In genomic region chr6:43667245-43668150, GRCh38 we compare ENCODE assay signal across 8 cellular contexts. TPM values are rescaled to one million over a fixed set of nuclear protein-coding genes. Genes with fewer than 3 reads are reported as not detected.
DNase-seq lines count a peak whose midpoint lies in the region; ATAC-seq and TF ChIP-seq lines count a peak whose summit lies in the region.

No MANE protein-coding gene starts in this region.

- POLR2A ChIA-PET in activated CD4-positive, alpha-beta memory T cell treated with anti-CD3 and anti-CD28 coated beads, Interleukin-2, amount 10 ng/mL, durations not matched to agents 7 days and 5 days (lab: Charles Lee): interaction anchor here (0.6 to 1.4 kb wide), 5 partner anchors 31 to 412 kb away, joined by 3 to 9 read pairs (median 3); partner anchors contain the start of gene GTPBP2

- H3K4me3 Mint-ChIP-seq in activated CD4-positive, alpha-beta memory T cell treated with anti-CD3 and anti-CD28 coated beads, Interleukin-2, amount 10 ng/mL, durations not matched to agents 7 days and 5 days: no peak overlapping the region

- peak overlapping the region; percentile 26 for H3K27ac ChIP-seq in ectodermal cell (ENCODE audit: insufficient read depth, low read depth, low read length, poor library complexity, severe bottlenecking)
- no peak overlapping the region for H3K27ac ChIP-seq in lung (ENCODE audit: low read depth in 1 of 2, low read length in 1 of 2)

- ATAC-seq in lung (ENCODE audit: insufficient read depth, low FRiP score): peak; percentile 68
- ATAC-seq in GM21619 (IDR thresholded peaks at IDR 0.05; ENCODE audit: unreplicated experiment): no peak

- CTCF ChIA-PET in activated CD4-positive, alpha-beta memory T cell treated with anti-CD3 and anti-CD28 coated beads, Interleukin-2, amount 10 ng/mL, durations not matched to agents 7 days and 5 days (lab: Charles Lee): interaction anchor here (0.8 to 3.7 kb wide), 23 partner anchors 10 to 411 kb away, joined by 3 to 22 read pairs (median 4); partner anchors contain the start of genes GTPBP2, MAD2L1BP, MRPS18A and VEGFA

- peak; percentile 94 for TF ChIP-seq CTCF in lung (IDR thresholded peaks at IDR 0.05; ENCODE audit: control extremely low read depth, extremely low read depth)

- H3K9me3 Mint-ChIP-seq in activated CD4-positive, alpha-beta memory T cell treated with anti-CD3 and anti-CD28 coated beads, Interleukin-2, amount 10 ng/mL, durations not matched to agents 7 days and 5 days: no peaks in the 10 kb centered on the region

- H3K27me3 ChIP-seq in ectodermal cell (ENCODE audit: control insufficient read depth, insufficient read depth, low read length, poor library complexity, severe bottlenecking) (no peaks in the 10 kb centered on the region), lung (ENCODE audit: control insufficient read depth, insufficient read depth) (no peaks in the 10 kb centered on the region)

- H3K9me3 ChIP-seq in ectodermal cell (ENCODE audit: control insufficient read depth, low read length) (no peaks in the 10 kb centered on the region), lung (ENCODE audit: control insufficient read depth in 2 of 2, insufficient read depth in 1 of 2, low read length in 1 of 2) (no peaks in the 10 kb centered on the region)

- H3K27ac Mint-ChIP-seq in activated CD4-positive, alpha-beta memory T cell treated with anti-CD3 and anti-CD28 coated beads, Interleukin-2, amount 10 ng/mL, durations not matched to agents 7 days and 5 days: no peak overlapping the region

- H3K4me1 ChIP-seq in ectodermal cell (ENCODE audit: control insufficient read depth, insufficient read depth, low read length) (peaks cover 29% of the 10 kb centered on the region), lung (ENCODE audit: control insufficient read depth in 2 of 2, insufficient read depth in 2 of 2, low read length in 2 of 2) (peaks cover 2 to 5% of the 10 kb centered on the region in 2 donors)

- H3K4me3 ChIP-seq in ectodermal cell (ENCODE audit: insufficient read depth, low read depth, low read length): peak overlapping the region; percentile 20
- no peak overlapping the region for H3K4me3 ChIP-seq in lung

- DNase-seq in GM03348 (ENCODE audit: low spot score) (peak; percentile 88), HK-2 (ENCODE audit: unreplicated experiment) (peak; percentile 88), NCI-H748 treated with DMSO at 0.1 percent for 48 hours (lab: John Stamatoyannopoulos, UW) (peak; percentile 93), lung (ENCODE audit: low spot score) (peak; percentile 82)
- peak; percentile 82 for DNase-seq in activated CD4-positive, alpha-beta memory T cell treated with anti-CD3 and anti-CD28 coated beads, Interleukin-2, amount 10 ng/mL, durations not matched to agents 7 days and 5 days
- peak; percentile 52 for DNase-seq in stimulated activated CD8-positive, alpha-beta memory T cell treated with anti-CD3 and anti-CD28 coated beads, Interleukin-12 subunit alpha, Interleukin-12 subunit beta, amount 100 ng/mL, for 24 hours (ENCODE audit: extremely low read depth)

- peaks cover 3% of the 10 kb centered on the region for H3K36me3 ChIP-seq in ectodermal cell (ENCODE audit: control insufficient read depth, insufficient read depth, low read length)
- peaks cover 0 to 17% of the 10 kb centered on the region in 2 donors for H3K36me3 ChIP-seq in lung (ENCODE audit: control insufficient read depth in 2 of 2, insufficient read depth in 2 of 2, low read length in 2 of 2)

- 11 to 13% methylated on average over 16 of the region's 16 CpGs for whole genome bisulfite sequencing in ectodermal cell, 2 experiments
- WGBS in lung, 2 donors: 12 to 17% methylated on average over 14 to 16 of the region's 16 CpGs

- H3K27me3 Mint-ChIP-seq in activated CD4-positive, alpha-beta memory T cell treated with anti-CD3 and anti-CD28 coated beads, Interleukin-2, amount 10 ng/mL, durations not matched to agents 7 days and 5 days: peaks cover 7% of the 10 kb centered on the region

- H3K4me1 Mint-ChIP-seq in activated CD4-positive, alpha-beta memory T cell treated with anti-CD3 and anti-CD28 coated beads, Interleukin-2, amount 10 ng/mL, durations not matched to agents 7 days and 5 days: peaks cover 46% of the 10 kb centered on the region

- H3K36me3 Mint-ChIP-seq in activated CD4-positive, alpha-beta memory T cell treated with anti-CD3 and anti-CD28 coated beads, Interleukin-2, amount 10 ng/mL, durations not matched to agents 7 days and 5 days (ENCODE audit: low read depth): peaks cover 19% of the 10 kb centered on the region

RNA-seq across cellular contexts. Expression of gene MRPS18A, which starts 20.1 kb away (rescaled TPM):
- 10 to 100 TPM; 38.5 to 40.5 TPM for total RNA-seq in activated CD4-positive, alpha-beta memory T cell treated with anti-CD3 and anti-CD28 coated beads, Interleukin-2, amount 10 ng/mL, durations not matched to agents 7 days and 5 days
- 44.0 TPM for polyA plus RNA-seq in ectodermal cell (2013, experiment 1 of 4)
- 53.6 TPM for polyA plus RNA-seq in ectodermal cell (2013, experiment 2 of 4)
- 47.9 TPM for polyA plus RNA-seq in ectodermal cell (2013, experiment 3 of 4)
- 50.8 TPM for polyA plus RNA-seq in ectodermal cell (2013, experiment 4 of 4)
- total RNA-seq in lung: 10 to 100 TPM; 36.4 to 37.8 TPM
- 10 to 100 TPM; 39.2 to 48.4 TPM for polyA plus RNA-seq in lung

RNA-seq across cellular contexts. Expression of gene RSPH9, which starts 22.7 kb away (rescaled TPM):
- not detected for total RNA-seq in activated CD4-positive, alpha-beta memory T cell treated with anti-CD3 and anti-CD28 coated beads, Interleukin-2, amount 10 ng/mL, durations not matched to agents 7 days and 5 days
- 1.3 TPM for polyA plus RNA-seq in ectodermal cell (2013, experiment 1 of 4)
- polyA plus RNA-seq in ectodermal cell (2013, experiment 2 of 4): 2.1 TPM
- polyA plus RNA-seq in ectodermal cell (2013, experiment 3 of 4): 1.8 TPM
- 2.3 TPM for polyA plus RNA-seq in ectodermal cell (2013, experiment 4 of 4)
- 1 to 10 TPM; 5.4 to 6.4 TPM for total RNA-seq in lung
- 1 to 10 TPM; 1.7 to 3.8 TPM for polyA plus RNA-seq in lung

RNA-seq across cellular contexts. Expression of gene MAD2L1BP, which starts 31.9 kb away (rescaled TPM):
- total RNA-seq in activated CD4-positive, alpha-beta memory T cell treated with anti-CD3 and anti-CD28 coated beads, Interleukin-2, amount 10 ng/mL, durations not matched to agents 7 days and 5 days: 10 to 100 TPM; 40.4 to 41.8 TPM
- polyA plus RNA-seq in ectodermal cell (2013, experiment 1 of 4): 37.9 TPM
- polyA plus RNA-seq in ectodermal cell (2013, experiment 2 of 4): 36.2 TPM
- 33.2 TPM for polyA plus RNA-seq in ectodermal cell (2013, experiment 3 of 4)
- polyA plus RNA-seq in ectodermal cell (2013, experiment 4 of 4): 33.2 TPM
- 10 to 100 TPM; 18.0 to 19.5 TPM for total RNA-seq in lung
- polyA plus RNA-seq in lung: 10 to 100 TPM; 14.9 to 29.3 TPM

RNA-seq across cellular contexts. Expression of gene GTPBP2, which starts 38.4 kb away (rescaled TPM):
- 100 to 1,000 TPM; 107 to 112 TPM for total RNA-seq in activated CD4-positive, alpha-beta memory T cell treated with anti-CD3 and anti-CD28 coated beads, Interleukin-2, amount 10 ng/mL, durations not matched to agents 7 days and 5 days
- polyA plus RNA-seq in ectodermal cell (2013, experiment 1 of 4): 62.5 TPM
- polyA plus RNA-seq in ectodermal cell (2013, experiment 2 of 4): 60.9 TPM
- polyA plus RNA-seq in ectodermal cell (2013, experiment 3 of 4): 51.2 TPM
- 58.2 TPM for polyA plus RNA-seq in ectodermal cell (2013, experiment 4 of 4)
- 10 to 100 TPM; 54.0 to 78.4 TPM for total RNA-seq in lung
- polyA plus RNA-seq in lung: 10 to 100 TPM; 49.9 to 67.5 TPM

Comparison
In these comparisons a context has a peak if more than half of its experiments do, and no peak if none do; other contexts are left out.
1. RNA of gene RSPH9, which starts 22.7 kb away (total RNA-seq): 5.4 to 6.4 TPM in lung; not detected in activated CD4-positive, alpha-beta memory T cell treated with anti-CD3 and anti-CD28 coated beads, Interleukin-2, amount 10 ng/mL, durations not matched to agents 7 days and 5 days; every median in the first group is over 4 times any median in the second.
2. Peak in every context shown above with its lines, with median percentiles within 50 percentile points of each other: DNase-seq.